Comparison of ENCODE assay signal across 12 cellular contexts in genomic region chr4:74529284-74530041, GRCh38.
"Had no signal": no experiment of that assay in that cellular context is flagged by ENCODE, and none has a peak within 500 bp of the region (broad histone marks: within the 10 kb centered on the region; RNA-seq: fewer than 3 reads in every experiment).

No MANE protein-coding gene starts in this region.

- H3K27ac ChIP-seq: brain microvascular endothelial cell, heart right ventricle, left ventricle myocardium inferior, ovary had no signal

- DNase-seq: amniotic stem cell, brain microvascular endothelial cell, dorsolateral prefrontal cortex, heart right ventricle, left ventricle myocardium inferior, mesenchymal stem cell, ovary, retina, small intestine had no signal

- H3K4me1 Mint-ChIP-seq: activated naive CD4-positive, alpha-beta T cell treated with anti-CD3 and anti-CD28 coated beads, Interleukin-2, amount 50 U/mL, for 24 hours; stimulated activated memory B cell treated with anti-CD40 and anti-IgM and Interleukin-4, amounts not matched to agents 10 μg/mL and 1 μg/mL and 100 μg/mL, for 72 hours had no signal

- H3K4me3 Mint-ChIP-seq: activated naive CD4-positive, alpha-beta T cell treated with anti-CD3 and anti-CD28 coated beads, Interleukin-2, amount 50 U/mL, for 24 hours; neural crest cell; stimulated activated memory B cell treated with anti-CD40 and anti-IgM and Interleukin-4, amounts not matched to agents 10 μg/mL and 1 μg/mL and 100 μg/mL, for 72 hours had no signal

- H3K36me3 ChIP-seq: brain microvascular endothelial cell, heart right ventricle, left ventricle myocardium inferior, ovary had no signal

- ATAC-seq: stimulated activated memory B cell treated with anti-CD40 and anti-IgM and Interleukin-4, amounts not matched to agents 10 μg/mL and 1 μg/mL and 100 μg/mL, for 72 hours had no signal

- H3K9me3 Mint-ChIP-seq: activated naive CD4-positive, alpha-beta T cell treated with anti-CD3 and anti-CD28 coated beads, Interleukin-2, amount 50 U/mL, for 24 hours; neural crest cell; stimulated activated memory B cell treated with anti-CD40 and anti-IgM and Interleukin-4, amounts not matched to agents 10 μg/mL and 1 μg/mL and 100 μg/mL, for 72 hours had no signal

- H3K36me3 Mint-ChIP-seq: activated naive CD4-positive, alpha-beta T cell treated with anti-CD3 and anti-CD28 coated beads, Interleukin-2, amount 50 U/mL, for 24 hours; stimulated activated memory B cell treated with anti-CD40 and anti-IgM and Interleukin-4, amounts not matched to agents 10 μg/mL and 1 μg/mL and 100 μg/mL, for 72 hours had no signal

- H3K4me3 ChIP-seq: heart right ventricle, left ventricle myocardium inferior, ovary had no signal

- H3K27ac Mint-ChIP-seq: activated naive CD4-positive, alpha-beta T cell treated with anti-CD3 and anti-CD28 coated beads, Interleukin-2, amount 50 U/mL, for 24 hours; stimulated activated memory B cell treated with anti-CD40 and anti-IgM and Interleukin-4, amounts not matched to agents 10 μg/mL and 1 μg/mL and 100 μg/mL, for 72 hours had no signal

- H3K9me3 ChIP-seq: heart right ventricle, left ventricle myocardium inferior, ovary had no signal

- H3K27me3 ChIP-seq: brain microvascular endothelial cell, ovary had no signal
